ENCODE assay signal across 2 cellular contexts in the genomic region with DNA sequence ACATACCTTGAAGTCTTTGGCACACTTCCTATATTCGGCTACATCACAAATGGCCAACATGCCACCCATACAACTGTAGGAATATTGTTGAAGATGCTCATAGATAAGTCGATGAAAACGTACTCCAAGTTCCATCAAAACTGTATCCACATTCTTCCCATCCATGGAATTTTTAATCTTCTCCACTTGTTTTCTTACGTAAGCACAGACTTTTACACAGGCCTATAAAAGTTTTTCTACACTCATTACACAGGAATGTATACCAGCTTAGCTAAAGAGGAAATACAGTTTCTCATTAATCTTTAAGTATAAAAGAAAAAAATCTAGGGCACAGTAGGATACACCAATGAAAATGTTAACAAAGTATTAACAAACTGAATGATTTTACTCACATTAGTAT.
TF ChIP-seq lines count a peak whose summit lies in the region.

No MANE protein-coding gene starts in this region.

TF ChIP-seq in IMR-90, 13 proteins besides CTCF, POLR2A, EP300 and RAD21:
- TF ChIP-seq FOS (IDR thresholded peaks at IDR 0.05; ENCODE audit: low read depth, low read length) (peak; percentile 19; the same call in 1 of the 2 replicates), RCOR1 (IDR thresholded peaks at IDR 0.05; ENCODE audit: insufficient replicate concordance, low read length) (no peak), CEBPB (IDR thresholded peaks at IDR 0.05; ENCODE audit: low read depth, low read length) (0 out of 2 replicates have a peak, but pooled peaks have one; percentile 4)

TF ChIP-seq in H1, 55 proteins besides CTCF, POLR2A, EP300 and RAD21:
- no peak for TF ChIP-seq CHD1 (IDR thresholded peaks at IDR 0.05; ENCODE audit: low read depth, low read length)
- no peak for TF ChIP-seq EZH2 (IDR thresholded peaks at IDR 0.05; ENCODE audit: low read depth, low read length, severe bottlenecking)
- no peak for TF ChIP-seq TEAD4 (IDR thresholded peaks at IDR 0.05; ENCODE audit: low read depth, low read length)
- no peak for TF ChIP-seq CTBP2 (IDR thresholded peaks at IDR 0.05; ENCODE audit: borderline replicate concordance, insufficient read depth, insufficient read length, low read length)
- no peak for TF ChIP-seq HDAC6 (IDR thresholded peaks at IDR 0.05; ENCODE audit: low read depth, low read length)
- TF ChIP-seq, protein P1, sequence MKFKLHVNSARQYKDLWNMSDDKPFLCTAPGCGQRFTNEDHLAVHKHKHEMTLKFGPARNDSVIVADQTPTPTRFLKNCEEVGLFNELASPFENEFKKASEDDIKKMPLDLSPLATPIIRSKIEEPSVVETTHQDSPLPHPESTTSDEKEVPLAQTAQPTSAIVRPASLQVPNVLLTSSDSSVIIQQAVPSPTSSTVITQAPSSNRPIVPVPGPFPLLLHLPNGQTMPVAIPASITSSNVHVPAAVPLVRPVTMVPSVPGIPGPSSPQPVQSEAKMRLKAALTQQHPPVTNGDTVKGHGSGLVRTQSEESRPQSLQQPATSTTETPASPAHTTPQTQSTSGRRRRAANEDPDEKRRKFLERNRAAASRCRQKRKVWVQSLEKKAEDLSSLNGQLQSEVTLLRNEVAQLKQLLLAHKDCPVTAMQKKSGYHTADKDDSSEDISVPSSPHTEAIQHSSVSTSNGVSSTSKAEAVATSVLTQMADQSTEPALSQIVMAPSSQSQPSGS (IDR thresholded peaks at IDR 0.05; ENCODE audit: low read length): no peak
- TF ChIP-seq KDM4A (IDR thresholded peaks at IDR 0.05; ENCODE audit: low read depth, low read length, severe bottlenecking): no peak
- TF ChIP-seq SP2 (IDR thresholded peaks at IDR 0.05; ENCODE audit: low read length): no peak
- TF ChIP-seq CBX5 (IDR thresholded peaks at IDR 0.05; ENCODE audit: low read depth, low read length): no peak
- no peak for TF ChIP-seq GTF2F1 (IDR thresholded peaks at IDR 0.05; ENCODE audit: borderline replicate concordance, low read depth, low read length)
- no peak for TF ChIP-seq BRCA1 (IDR thresholded peaks at IDR 0.05; ENCODE audit: low read depth, low read length)
